In the genomic region with DNA sequence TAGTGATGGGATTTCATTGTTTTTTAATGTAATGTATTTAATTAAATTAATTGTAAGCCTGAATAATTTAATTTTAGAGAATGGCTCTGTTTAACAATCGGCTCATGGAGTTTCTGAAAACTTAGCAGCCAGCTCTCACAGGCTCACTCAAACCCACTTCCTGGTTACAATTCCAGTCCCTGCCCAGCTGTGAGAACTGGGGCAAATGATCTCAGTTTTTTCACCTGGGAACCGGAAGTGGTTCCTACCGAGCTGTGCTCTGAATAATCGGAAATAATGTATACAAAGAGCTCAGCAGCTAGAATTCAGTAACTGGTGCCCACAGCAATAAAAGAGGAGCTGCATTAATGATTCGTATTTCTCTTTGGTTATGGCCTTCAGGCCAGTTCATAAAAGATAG, we compare ENCODE assay signal across 1 cellular context.
TF ChIP-seq lines count a peak whose summit lies in the region.

No MANE protein-coding gene starts in this region.

TF ChIP-seq in GM23338, 12 proteins besides CTCF, POLR2A, EP300 and RAD21 (continued from another document):
- TF ChIP-seq, protein P1, sequence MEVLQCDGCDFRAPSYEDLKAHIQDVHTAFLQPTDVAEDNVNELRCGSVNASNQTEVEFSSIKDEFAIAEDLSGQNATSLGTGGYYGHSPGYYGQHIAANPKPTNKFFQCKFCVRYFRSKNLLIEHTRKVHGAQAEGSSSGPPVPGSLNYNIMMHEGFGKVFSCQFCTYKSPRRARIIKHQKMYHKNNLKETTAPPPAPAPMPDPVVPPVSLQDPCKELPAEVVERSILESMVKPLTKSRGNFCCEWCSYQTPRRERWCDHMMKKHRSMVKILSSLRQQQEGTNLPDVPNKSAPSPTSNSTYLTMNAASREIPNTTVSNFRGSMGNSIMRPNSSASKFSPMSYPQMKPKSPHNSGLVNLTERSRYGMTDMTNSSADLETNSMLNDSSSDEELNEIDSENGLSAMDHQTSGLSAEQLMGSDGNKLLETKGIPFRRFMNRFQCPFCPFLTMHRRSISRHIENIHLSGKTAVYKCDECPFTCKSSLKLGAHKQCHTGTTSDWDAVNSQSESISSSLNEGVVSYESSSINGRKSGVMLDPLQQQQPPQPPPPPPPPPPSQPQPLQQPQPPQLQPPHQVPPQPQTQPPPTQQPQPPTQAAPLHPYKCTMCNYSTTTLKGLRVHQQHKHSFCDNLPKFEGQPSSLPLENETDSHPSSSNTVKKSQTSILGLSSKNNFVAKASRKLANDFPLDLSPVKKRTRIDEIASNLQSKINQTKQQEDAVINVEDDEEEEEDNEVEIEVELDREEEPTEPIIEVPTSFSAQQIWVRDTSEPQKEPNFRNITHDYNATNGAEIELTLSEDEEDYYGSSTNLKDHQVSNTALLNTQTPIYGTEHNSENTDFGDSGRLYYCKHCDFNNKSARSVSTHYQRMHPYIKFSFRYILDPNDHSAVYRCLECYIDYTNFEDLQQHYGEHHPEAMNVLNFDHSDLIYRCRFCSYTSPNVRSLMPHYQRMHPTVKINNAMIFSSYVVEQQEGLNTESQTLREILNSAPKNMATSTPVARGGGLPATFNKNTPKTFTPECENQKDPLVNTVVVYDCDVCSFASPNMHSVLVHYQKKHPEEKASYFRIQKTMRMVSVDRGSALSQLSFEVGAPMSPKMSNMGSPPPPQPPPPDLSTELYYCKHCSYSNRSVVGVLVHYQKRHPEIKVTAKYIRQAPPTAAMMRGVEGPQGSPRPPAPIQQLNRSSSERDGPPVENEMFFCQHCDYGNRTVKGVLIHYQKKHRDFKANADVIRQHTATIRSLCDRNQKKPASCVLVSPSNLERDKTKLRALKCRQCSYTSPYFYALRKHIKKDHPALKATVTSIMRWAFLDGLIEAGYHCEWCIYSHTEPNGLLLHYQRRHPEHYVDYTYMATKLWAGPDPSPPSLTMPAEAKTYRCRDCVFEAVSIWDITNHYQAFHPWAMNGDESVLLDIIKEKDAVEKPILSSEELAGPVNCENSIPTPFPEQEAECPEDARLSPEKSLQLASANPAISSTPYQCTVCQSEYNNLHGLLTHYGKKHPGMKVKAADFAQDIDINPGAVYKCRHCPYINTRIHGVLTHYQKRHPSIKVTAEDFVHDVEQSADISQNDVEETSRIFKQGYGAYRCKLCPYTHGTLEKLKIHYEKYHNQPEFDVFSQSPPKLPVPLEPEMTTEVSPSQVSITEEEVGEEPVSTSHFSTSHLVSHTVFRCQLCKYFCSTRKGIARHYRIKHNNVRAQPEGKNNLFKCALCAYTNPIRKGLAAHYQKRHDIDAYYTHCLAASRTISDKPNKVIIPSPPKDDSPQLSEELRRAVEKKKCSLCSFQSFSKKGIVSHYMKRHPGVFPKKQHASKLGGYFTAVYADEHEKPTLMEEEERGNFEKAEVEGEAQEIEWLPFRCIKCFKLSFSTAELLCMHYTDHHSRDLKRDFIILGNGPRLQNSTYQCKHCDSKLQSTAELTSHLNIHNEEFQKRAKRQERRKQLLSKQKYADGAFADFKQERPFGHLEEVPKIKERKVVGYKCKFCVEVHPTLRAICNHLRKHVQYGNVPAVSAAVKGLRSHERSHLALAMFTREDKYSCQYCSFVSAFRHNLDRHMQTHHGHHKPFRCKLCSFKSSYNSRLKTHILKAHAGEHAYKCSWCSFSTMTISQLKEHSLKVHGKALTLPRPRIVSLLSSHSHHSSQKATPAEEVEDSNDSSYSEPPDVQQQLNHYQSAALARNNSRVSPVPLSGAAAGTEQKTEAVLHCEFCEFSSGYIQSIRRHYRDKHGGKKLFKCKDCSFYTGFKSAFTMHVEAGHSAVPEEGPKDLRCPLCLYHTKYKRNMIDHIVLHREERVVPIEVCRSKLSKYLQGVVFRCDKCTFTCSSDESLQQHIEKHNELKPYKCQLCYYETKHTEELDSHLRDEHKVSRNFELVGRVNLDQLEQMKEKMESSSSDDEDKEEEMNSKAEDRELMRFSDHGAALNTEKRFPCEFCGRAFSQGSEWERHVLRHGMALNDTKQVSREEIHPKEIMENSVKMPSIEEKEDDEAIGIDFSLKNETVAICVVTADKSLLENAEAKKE (CRISPR knock-in tag; IDR thresholded peaks at IDR 0.05) = no peak
- no peak for TF ChIP-seq EZH2 (IDR thresholded peaks at IDR 0.05; ENCODE audit: low read depth, unreplicated experiment)
- no peak for TF ChIP-seq EZH2phosphoT487 (IDR thresholded peaks at IDR 0.05; ENCODE audit: unreplicated experiment)
TF ChIP-seq in GM23338: peak in this region for 0.
